1 cellular context compared by ENCODE assay signal in genomic region chr11:36077886-36078685, GRCh38.
TF ChIP-seq lines count a peak whose summit lies in the region.

No MANE protein-coding gene starts in this region.

TF ChIP-seq in IMR-90, 13 proteins besides CTCF, POLR2A, EP300 and RAD21 (continued from another document):
- TF ChIP-seq ELK1 (IDR thresholded peaks at IDR 0.05; ENCODE audit: borderline replicate concordance, low read depth, low read length) = no peak
- no peak for TF ChIP-seq RFX5 (IDR thresholded peaks at IDR 0.05; ENCODE audit: low read depth, low read length)
- no peak for TF ChIP-seq CEBPB (IDR thresholded peaks at IDR 0.05; ENCODE audit: low read depth, low read length)
